Comparison of ENCODE assay signal across 1 cellular context in the genomic region with DNA sequence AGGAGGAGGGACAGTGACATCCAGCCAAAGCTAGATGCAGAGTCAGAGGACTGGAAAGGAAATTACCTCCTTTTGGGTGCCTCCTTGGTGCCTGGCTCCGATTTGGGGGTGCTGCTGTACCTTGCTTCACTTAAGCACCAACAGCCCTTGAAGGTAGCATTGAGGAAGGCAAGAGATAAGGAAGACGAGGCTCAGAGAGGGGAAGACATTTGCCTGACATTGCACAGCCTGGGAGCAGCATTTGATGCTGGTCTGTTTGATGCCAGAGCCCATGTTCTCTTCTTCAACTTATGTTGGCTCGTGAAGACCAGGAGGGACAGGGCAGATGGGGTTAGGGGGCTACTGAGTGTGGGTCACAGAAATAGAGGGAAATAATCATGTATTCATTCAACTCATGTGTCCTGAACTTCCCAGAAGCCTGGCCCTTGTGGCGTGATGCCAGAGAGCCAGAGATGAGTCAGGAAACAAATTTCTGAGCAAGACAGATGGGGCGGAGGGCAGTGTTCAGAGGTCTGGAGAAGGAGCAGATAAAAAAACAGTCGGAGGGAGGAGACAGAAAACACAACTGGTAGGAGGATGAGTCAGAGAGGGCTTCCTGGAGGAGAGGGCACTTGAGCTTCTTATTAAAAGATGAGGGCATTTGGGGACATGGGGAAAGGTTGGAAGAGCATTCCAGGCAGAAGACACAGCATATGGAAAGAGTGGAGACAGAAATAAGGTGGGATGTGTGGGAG.
A peak's percentile ranks its signal among the peaks of the same experiment; 100 is the strongest.
TF ChIP-seq lines count a peak whose summit lies in the region.

No MANE protein-coding gene starts in this region.

TF ChIP-seq in endothelial cell of umbilical vein, 7 proteins besides CTCF, POLR2A, EP300 and RAD21:
- TF ChIP-seq EZH2 (IDR thresholded peaks at IDR 0.05; ENCODE audit: borderline replicate concordance, low read depth, low read length, severe bottlenecking) (no peak), JUN (IDR thresholded peaks at IDR 0.05; ENCODE audit: borderline replicate concordance, insufficient read depth, insufficient read length, low read depth) (no peak), FOS (IDR thresholded peaks at IDR 0.05; ENCODE audit: borderline replicate concordance, insufficient read depth, low read length) (peak; percentile 44), POLR2AphosphoS5 (IDR thresholded peaks at IDR 0.05; ENCODE audit: insufficient read depth, low read depth, low read length) (no peak), GATA2 (IDR thresholded peaks at IDR 0.05; ENCODE audit: insufficient read depth, insufficient read length, low read depth, low read length) (no peak)
- TF ChIP-seq, protein P1, sequence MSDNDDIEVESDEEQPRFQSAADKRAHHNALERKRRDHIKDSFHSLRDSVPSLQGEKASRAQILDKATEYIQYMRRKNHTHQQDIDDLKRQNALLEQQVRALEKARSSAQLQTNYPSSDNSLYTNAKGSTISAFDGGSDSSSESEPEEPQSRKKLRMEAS (IDR thresholded peaks at IDR 0.05; ENCODE audit: insufficient read depth, insufficient read length) = no peak
